In genomic region chr17:40113110-40113960, GRCh38 we compare ENCODE assay signal across 8 cellular contexts. TPM values are rescaled to one million over a fixed set of nuclear protein-coding genes. Genes with fewer than 3 reads are reported as not detected.
A peak's percentile ranks its signal among the peaks of the same experiment; 100 is the strongest.
DNase-seq lines count a peak whose midpoint lies in the region; ATAC-seq lines count a peak whose summit lies in the region.

No MANE protein-coding gene starts in this region.

- H3K27ac ChIP-seq in effector memory CD4-positive, alpha-beta T cell (ENCODE audit: insufficient read depth, low read length, poor library complexity, severe bottlenecking) = peak overlapping the region; percentile 63

- peaks cover 26% of the 10 kb centered on the region for H3K4me1 Mint-ChIP-seq in memory B cell

- no peaks in the 10 kb centered on the region for H3K27me3 Mint-ChIP-seq in memory B cell

- no peaks in the 10 kb centered on the region for H3K9me3 ChIP-seq in effector memory CD4-positive, alpha-beta T cell (ENCODE audit: control insufficient read depth, low read length)

- peak overlapping the region; percentile 83 for H3K4me3 Mint-ChIP-seq in memory B cell

- no peaks in the 10 kb centered on the region for H3K27me3 ChIP-seq in effector memory CD4-positive, alpha-beta T cell (replicated peaks; ENCODE audit: control insufficient read depth, insufficient read depth, low read length, poor library complexity, severe bottlenecking)

- peak overlapping the region; percentile 51 for H3K4me3 ChIP-seq in effector memory CD4-positive, alpha-beta T cell (ENCODE audit: insufficient read depth, low read depth, low read length, poor library complexity, severe bottlenecking)

- H3K27ac Mint-ChIP-seq in memory B cell = peak overlapping the region; percentile 48

- H3K36me3 Mint-ChIP-seq in memory B cell = no peaks in the 10 kb centered on the region

- peak; percentile 87 for DNase-seq in COLO668 (lab: John Stamatoyannopoulos, UW; ENCODE audit: unreplicated experiment)
- peak; percentile 97 for DNase-seq in HT-29 (ENCODE audit: low spot score)
- DNase-seq in NK-92 (lab: John Stamatoyannopoulos, UW; ENCODE audit: unreplicated experiment) = peak; percentile 33
- DNase-seq in activated CD8-positive, alpha-beta memory T cell treated with anti-CD3 and anti-CD28 coated beads for 24 hours = peak; percentile 95
- peak; percentile 83 to 87 (median 86) for DNase-seq in effector memory CD4-positive, alpha-beta T cell
- DNase-seq in memory B cell (ENCODE audit: low spot score in 2 of 2) = peak; percentile 88 to 93
- DNase-seq in stimulated activated CD8-positive, alpha-beta memory T cell treated with anti-CD3 and anti-CD28 coated beads, Interleukin-12 subunit alpha, Interleukin-12 subunit beta, amount 100 ng/mL, for 1 hour (ENCODE audit: low read depth) = peak; percentile 86

- H3K36me3 ChIP-seq in effector memory CD4-positive, alpha-beta T cell (ENCODE audit: control insufficient read depth, insufficient read depth, low read length) = no peaks in the 10 kb centered on the region

- peaks cover 50% of the 10 kb centered on the region for H3K4me1 ChIP-seq in effector memory CD4-positive, alpha-beta T cell (ENCODE audit: control insufficient read depth, insufficient read depth, low read length, poor library complexity, severe bottlenecking)

- H3K9me3 Mint-ChIP-seq in memory B cell = no peaks in the 10 kb centered on the region

- peak; percentile 76 for ATAC-seq in GM19467 (IDR thresholded peaks at IDR 0.05; ENCODE audit: unreplicated experiment)
- ATAC-seq in memory B cell (ENCODE audit: low read depth) = peak; percentile 90

RNA-seq across cellular contexts. Expression of gene MSL1, which starts 8.4 kb away (rescaled TPM):
- 44.1 and 47.1 TPM in 2 replicates for total RNA-seq in HT-29 (2014; rRNA removed; shearing (Covaris generic))

RNA-seq across cellular contexts. Expression of gene NR1D1, which starts 12.9 kb away (rescaled TPM):
- total RNA-seq in HT-29 (2014; rRNA removed; shearing (Covaris generic)) = 22.6 and 25.7 TPM in 2 replicates

RNA-seq across cellular contexts. Expression of gene CASC3, which starts 27.0 kb away (rescaled TPM):
- total RNA-seq in HT-29 (2014; rRNA removed; shearing (Covaris generic)) = 22.9 and 33.3 TPM in 2 replicates

RNA-seq across cellular contexts. Expression of gene THRA, which starts 50.6 kb away (rescaled TPM):
- 31.1 and 33.2 TPM in 2 replicates for total RNA-seq in HT-29 (2014; rRNA removed; shearing (Covaris generic))

RNA-seq across cellular contexts. Expression of gene MED24, which starts 59.1 kb away (rescaled TPM):
- total RNA-seq in HT-29 (2014; rRNA removed; shearing (Covaris generic)) = 56.3 and 56.6 TPM in 2 replicates

Comparison
In these comparisons a context has a peak if more than half of its experiments do, and no peak if none do; other contexts are left out.
1. Peak in every context shown above with its lines: DNase-seq, ATAC-seq, H3K4me3 ChIP-seq and H3K27ac ChIP-seq.
2. DNase-seq: peak in every context shown above with its lines; median percentile 97 in HT-29; 95 in activated CD8-positive, alpha-beta memory T cell treated with anti-CD3 and anti-CD28 coated beads for 24 hours; 90 in memory B cell; 87 in COLO668; 86 in effector memory CD4-positive, alpha-beta T cell; 86 in stimulated activated CD8-positive, alpha-beta memory T cell treated with anti-CD3 and anti-CD28 coated beads, Interleukin-12 subunit alpha, Interleukin-12 subunit beta, amount 100 ng/mL, for 1 hour; 33 in NK-92.